Comparison of ENCODE assay signal across 15 cellular contexts in the genomic region with DNA sequence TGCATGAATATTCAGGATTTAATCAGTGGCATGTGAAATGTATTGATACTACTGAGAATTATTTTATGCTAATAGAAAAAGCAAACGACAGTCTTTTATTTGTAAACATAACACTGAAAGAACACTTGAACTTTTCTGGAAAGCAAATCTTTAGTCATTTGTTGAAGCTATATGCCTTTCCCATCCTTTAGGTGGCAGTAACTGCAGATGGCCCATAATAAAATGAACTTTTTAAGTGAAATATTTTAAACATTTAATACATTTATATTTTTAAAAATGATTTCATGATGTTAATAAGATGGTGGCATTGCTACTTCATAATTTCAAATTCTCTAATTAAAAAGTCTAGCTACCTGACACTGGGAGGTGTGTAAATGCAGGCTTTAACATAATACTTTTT. TPM values are rescaled to one million over a fixed set of nuclear protein-coding genes. Genes with fewer than 3 reads are reported as not detected.
DNase-seq lines count a peak whose midpoint lies in the region; FAIRE-seq and TF ChIP-seq lines count a peak whose summit lies in the region.
"Had no signal": no experiment of that assay in that cellular context is flagged by ENCODE, and none has a peak within 500 bp of the region (broad histone marks: within the 10 kb centered on the region; RNA-seq: fewer than 3 reads in every experiment).

No MANE protein-coding gene starts in this region.

- no peak for FAIRE-seq in GM12892 (lab: Jason Lieb, UNC)

- POLR2A ChIA-PET in OCI-LY7 (lab: Charles Lee): interaction anchor here (0.6 to 0.9 kb wide), 4 partner anchors 22 to 569 kb away, joined by 3 to 5 read pairs (median 4); no protein-coding TSS in a partner anchor

- H3K9me3 ChIP-seq in OCI-LY7 (ENCODE audit: low read length): no peaks in the 10 kb centered on the region
- H3K9me3 ChIP-seq: gastroesophageal sphincter had no signal

- H3K4me3 Mint-ChIP-seq in neural crest cell: no peak overlapping the region
- H3K4me3 Mint-ChIP-seq: activated CD4-positive, alpha-beta T cell treated with anti-CD3 and anti-CD28 coated beads, Interleukin-2, amount 10 ng/mL, durations not matched to agents 7 days and 5 days; activated T-cell treated with anti-CD3 and anti-CD28 coated beads, Interleukin-2, amount 50 U/mL, for 72 hours had no signal

- H3K27me3 ChIP-seq in dorsolateral prefrontal cortex: no peaks in the 10 kb centered on the region
- H3K27me3 ChIP-seq: gastroesophageal sphincter had no signal

- H3K4me2 ChIP-seq in OCI-LY7 (ENCODE audit: low read length): no peak overlapping the region

- peaks cover 30% of the 10 kb centered on the region for H3K4me1 ChIP-seq in OCI-LY7 (ENCODE audit: insufficient read depth, low read length, poor library complexity, severe bottlenecking)
- H3K4me1 ChIP-seq: gastroesophageal sphincter had no signal

- no peaks in the 10 kb centered on the region for H3K79me2 ChIP-seq in OCI-LY7 (ENCODE audit: insufficient read depth, low read depth, low read length)

- H3K27ac ChIP-seq in OCI-LY7 (ENCODE audit: low read depth, low read length, poor library complexity, severe bottlenecking) (no peak overlapping the region), dorsolateral prefrontal cortex (no peak overlapping the region)
- H3K27ac ChIP-seq: gastroesophageal sphincter had no signal

- peaks cover 3% of the 10 kb centered on the region for H3K9me3 Mint-ChIP-seq in neural crest cell
- H3K9me3 Mint-ChIP-seq: activated CD4-positive, alpha-beta T cell treated with anti-CD3 and anti-CD28 coated beads, Interleukin-2, amount 10 ng/mL, durations not matched to agents 7 days and 5 days had no signal

- no peak overlapping the region for H2AFZ ChIP-seq in OCI-LY7 (ENCODE audit: low read length)

- no peaks in the 10 kb centered on the region for H3K36me3 Mint-ChIP-seq in neural crest cell (ENCODE audit: low read depth)

- H3K4me1 Mint-ChIP-seq in neural crest cell: peaks cover 14% of the 10 kb centered on the region

- TF ChIP-seq POLR2A in GM12892 (IDR thresholded peaks at IDR 0.05; ENCODE audit: low read depth, low read length): no peak

- TF ChIP-seq CTCF in OCI-LY7 (conservative IDR thresholded peaks at IDR 0.05; ENCODE audit: low read length): peak; percentile 68
- peak in 29 of 56 donors; percentile 8 to 49 (median 23) for TF ChIP-seq CTCF in dorsolateral prefrontal cortex (IDR thresholded peaks at IDR 0.05 in 54 of 56, conservative IDR thresholded peaks at IDR 0.05 in 2 of 56; ENCODE audit: low read depth in 1 of 56, partially characterized antibody in 56 of 56)
- TF ChIP-seq CTCF in neural crest cell (conservative IDR thresholded peaks at IDR 0.05): peak; percentile 52

- H3K27me3 Mint-ChIP-seq in neural crest cell (ENCODE audit: low read depth): peaks cover 7% of the 10 kb centered on the region

- CTCF ChIA-PET in OCI-LY7 (lab: Charles Lee; ENCODE audit: unreplicated experiment): no interaction called here

- intact Hi-C loops in OCI-LY7 (cut with micrococcal nuclease; ENCODE audit: unreplicated experiment): loop anchor here (5.0 to 10.0 kb wide), 5 partner anchors 237 to 1060 kb away; a partner anchor contains a TSS
- intact Hi-C loops in dorsolateral prefrontal cortex (cut with DNase I): loop anchor here in 1 of 2 donors (5.0 to 10.0 kb wide), 2 partner anchors 507 to 820 kb away; a partner anchor contains a TSS
- intact Hi-C loops in posterior cingulate gyrus (cut with DNase I): loop anchor here (5.0 to 10.0 kb wide), 2 partner anchors 200 to 822 kb away; a partner anchor contains a TSS

- H3K27ac Mint-ChIP-seq in neural crest cell (ENCODE audit: unreplicated experiment): no peak overlapping the region
- H3K27ac Mint-ChIP-seq: activated CD4-positive, alpha-beta T cell treated with anti-CD3 and anti-CD28 coated beads, Interleukin-2, amount 10 ng/mL, durations not matched to agents 7 days and 5 days; activated T-cell treated with anti-CD3 and anti-CD28 coated beads, Interleukin-2, amount 50 U/mL, for 72 hours had no signal

- no peaks in the 10 kb centered on the region for H4K20me1 ChIP-seq in OCI-LY7 (ENCODE audit: insufficient read depth, low read length)

- no peaks in the 10 kb centered on the region for H3K36me3 ChIP-seq in OCI-LY7 (ENCODE audit: insufficient read depth, low read length)
- H3K36me3 ChIP-seq: gastroesophageal sphincter had no signal

- no peak overlapping the region for H3K4me3 ChIP-seq in OCI-LY7 (ENCODE audit: low read depth, low read length, poor library complexity, severe bottlenecking)
- no peak overlapping the region for H3K4me3 ChIP-seq in dorsolateral prefrontal cortex
- H3K4me3 ChIP-seq: gastroesophageal sphincter had no signal

- BruUV-seq in OCI-LY7 (replicated peaks; lab: Mats Ljungman, UMichigan): no TSS peak

- DNase-seq in AG20443 (ENCODE audit: low spot score) (peak; percentile 18), OCI-LY7 (ENCODE audit: low spot score) (peak; percentile 13), dorsolateral prefrontal cortex (no peak), neural crest cell (ENCODE audit: low read depth, low spot score) (no peak), posterior cingulate gyrus (no peak), GM12892 (ENCODE audit: insufficient read length) (no peak), MV-4-11 (lab: John Stamatoyannopoulos, UW) (no peak)
- DNase-seq in stimulated activated naive CD4-positive, alpha-beta T cell treated with Interleukin-2 at 50 U/mL for 16 hours (lab: John Stamatoyannopoulos, UW): no peak
- DNase-seq: activated CD4-positive, alpha-beta T cell treated with anti-CD3 and anti-CD28 coated beads, Interleukin-2, amount 10 ng/mL, durations not matched to agents 7 days and 5 days; activated T-cell treated with anti-CD3 and anti-CD28 coated beads, Interleukin-2, amount 50 U/mL, for 72 hours; amniotic stem cell; NCI-H2081 treated with DMSO at 0.1 percent for 48 hours; NCI-H748 treated with DMSO at 0.1 percent for 48 hours; T-helper 2 cell had no signal

- no peaks in the 10 kb centered on the region for H3K9me2 ChIP-seq in OCI-LY7 (ENCODE audit: insufficient read depth, low read length)

RNA-seq across cellular contexts. Expression of a gene that starts 13.9 kb away (rescaled TPM):
- total RNA-seq in OCI-LY7 (2014; rRNA removed; shearing (Covaris generic)): 27.6 and 44.0 TPM in 2 replicates
- 78.0 and 81.7 TPM in 2 replicates for total RNA-seq in OCI-LY7 (2022)
- total RNA-seq in dorsolateral prefrontal cortex: 10 to 100 TPM; 35.1 to 68.2 (median 51.2) TPM
- 52.9 and 59.4 TPM in 2 replicates for total RNA-seq in neural crest cell
- polyA plus RNA-seq in GM12892 (2012; ENCODE audit: missing spikeins): 66.0 TPM

RNA-seq across cellular contexts. Expression of a gene that starts 44.7 kb away (rescaled TPM):
- 2.8 and 3.4 TPM in 2 replicates for total RNA-seq in OCI-LY7 (2014; rRNA removed; shearing (Covaris generic))
- total RNA-seq in OCI-LY7 (2022) (3.3 and 4.6 TPM in 2 replicates), dorsolateral prefrontal cortex (10 to 100 TPM in 113 of 120 experiments, 1 to 10 TPM in 7; 7.5 to 35.7 (median 20.7) TPM), neural crest cell (0.36 and 0.84 TPM in 2 replicates)
- 25.8 TPM for polyA plus RNA-seq in GM12892 (2012; ENCODE audit: missing spikeins)

Comparison
In these comparisons a context has a peak if more than half of its experiments do, and no peak if none do; other contexts are left out.
1. DNase-seq: peak in AG20443 (single experiment) and OCI-LY7 (single experiment); none in dorsolateral prefrontal cortex (0 of 10), neural crest cell (single experiment), posterior cingulate gyrus (0 of 10), GM12892 (single experiment), stimulated activated naive CD4-positive, alpha-beta T cell treated with Interleukin-2 at 50 U/mL for 16 hours (single experiment) and MV-4-11 (single experiment).
2. Peak in every context shown above with its lines, with median percentiles within 50 percentile points of each other: CTCF ChIP-seq.